Comparison of ENCODE assay signal across 1 cellular context in genomic region chr2:170716851-170717598, GRCh38.
TF ChIP-seq lines count a peak whose summit lies in the region.

No MANE protein-coding gene starts in this region.

TF ChIP-seq in HepG2, 621 proteins besides CTCF, POLR2A, EP300 and RAD21 (continued from another document and continues in another):
- TF ChIP-seq PPARG (CRISPR knock-in tag; conservative IDR thresholded peaks at IDR 0.05) (no peak), SAFB2 (CRISPR knock-in tag; IDR thresholded peaks at IDR 0.05; ENCODE audit: borderline replicate concordance, low read depth) (peak; percentile 98), GFI1 (CRISPR knock-in tag; IDR thresholded peaks at IDR 0.05; ENCODE audit: borderline replicate concordance) (peak; percentile 36; the same call in 1 of the 2 replicates), AHDC1 (CRISPR knock-in tag; IDR thresholded peaks at IDR 0.05; ENCODE audit: borderline replicate concordance) (no peak; the same call in none of the 2 replicates), ZNF256 (CRISPR knock-in tag; conservative IDR thresholded peaks at IDR 0.05) (peak; percentile 94; the same call in 1 of the 2 replicates), HNRNPK (IDR thresholded peaks at IDR 0.05; ENCODE audit: low read depth, low read length, poor library complexity, severe bottlenecking) (peak; percentile 46), ZMYM3 (CRISPR knock-in tag; IDR thresholded peaks at IDR 0.05) (peak; percentile 41; the same call in 1 of the 2 replicates), STAT6 (CRISPR knock-in tag; IDR thresholded peaks at IDR 0.05; ENCODE audit: borderline replicate concordance) (no peak), YEATS4 (CRISPR knock-in tag; IDR thresholded peaks at IDR 0.05; ENCODE audit: borderline replicate concordance) (peak; percentile 90), ZFP36L2 (CRISPR knock-in tag; IDR thresholded peaks at IDR 0.05) (no peak), ATF7-NPFF (CRISPR knock-in tag; IDR thresholded peaks at IDR 0.05; ENCODE audit: low read depth) (peak; percentile 76; the same call in 1 of the 2 replicates), ZNF556 (CRISPR knock-in tag; IDR thresholded peaks at IDR 0.05; ENCODE audit: borderline replicate concordance) (no peak; the same call in 1 of the 2 replicates), IRX3 (CRISPR knock-in tag; IDR thresholded peaks at IDR 0.05; ENCODE audit: borderline replicate concordance, low read depth) (no peak), MTA1 (CRISPR knock-in tag; IDR thresholded peaks at IDR 0.05; ENCODE audit: borderline replicate concordance) (peak; percentile 71; the same call in 1 of the 2 replicates), LCORL (IDR thresholded peaks at IDR 0.05) (no peak), LCORL (CRISPR knock-in tag; IDR thresholded peaks at IDR 0.05) (peak; percentile 86), SNAPC2 (CRISPR knock-in tag; IDR thresholded peaks at IDR 0.05) (no peak), RBM39 (IDR thresholded peaks at IDR 0.05; ENCODE audit: low read depth, low read length, poor library complexity, severe bottlenecking) (peak; percentile 89), ZNF672 (CRISPR knock-in tag; IDR thresholded peaks at IDR 0.05) (no peak), ZNF709 (CRISPR knock-in tag; IDR thresholded peaks at IDR 0.05) (peak; percentile 84; the same call in 1 of the 2 replicates), HDAC1 (CRISPR knock-in tag; IDR thresholded peaks at IDR 0.05) (peak; percentile 94), ZNF17 (CRISPR knock-in tag; IDR thresholded peaks at IDR 0.05) (peak; percentile 69; the same call in 1 of the 2 replicates), ZSCAN9 (CRISPR knock-in tag; IDR thresholded peaks at IDR 0.05; ENCODE audit: borderline replicate concordance) (peak; percentile 53; the same call in 1 of the 2 replicates), SNAI1 (CRISPR knock-in tag; IDR thresholded peaks at IDR 0.05; ENCODE audit: borderline replicate concordance) (no peak), ZNF101 (CRISPR knock-in tag; IDR thresholded peaks at IDR 0.05; ENCODE audit: borderline replicate concordance, low read depth) (no peak), IRF1 (CRISPR knock-in tag; IDR thresholded peaks at IDR 0.05; ENCODE audit: low read depth) (peak; percentile 87; the same call in 1 of the 2 replicates), DBP (CRISPR knock-in tag; IDR thresholded peaks at IDR 0.05; ENCODE audit: not compliant biosample characterization) (peak; percentile 12), ZNF7 (CRISPR knock-in tag; IDR thresholded peaks at IDR 0.05) (no peak), SSRP1 (CRISPR knock-in tag; IDR thresholded peaks at IDR 0.05) (peak; percentile 97), ZNF142 (CRISPR knock-in tag; IDR thresholded peaks at IDR 0.05) (peak; percentile 52; the same call in 1 of the 2 replicates), EEA1 (CRISPR knock-in tag; IDR thresholded peaks at IDR 0.05; ENCODE audit: borderline replicate concordance) (peak; percentile 90; the same call in 1 of the 2 replicates)
- TF ChIP-seq, protein P1, sequence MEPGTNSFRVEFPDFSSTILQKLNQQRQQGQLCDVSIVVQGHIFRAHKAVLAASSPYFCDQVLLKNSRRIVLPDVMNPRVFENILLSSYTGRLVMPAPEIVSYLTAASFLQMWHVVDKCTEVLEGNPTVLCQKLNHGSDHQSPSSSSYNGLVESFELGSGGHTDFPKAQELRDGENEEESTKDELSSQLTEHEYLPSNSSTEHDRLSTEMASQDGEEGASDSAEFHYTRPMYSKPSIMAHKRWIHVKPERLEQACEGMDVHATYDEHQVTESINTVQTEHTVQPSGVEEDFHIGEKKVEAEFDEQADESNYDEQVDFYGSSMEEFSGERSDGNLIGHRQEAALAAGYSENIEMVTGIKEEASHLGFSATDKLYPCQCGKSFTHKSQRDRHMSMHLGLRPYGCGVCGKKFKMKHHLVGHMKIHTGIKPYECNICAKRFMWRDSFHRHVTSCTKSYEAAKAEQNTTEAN (CRISPR knock-in tag; conservative IDR thresholded peaks at IDR 0.05): peak; percentile 93
- TF ChIP-seq, protein P2, sequence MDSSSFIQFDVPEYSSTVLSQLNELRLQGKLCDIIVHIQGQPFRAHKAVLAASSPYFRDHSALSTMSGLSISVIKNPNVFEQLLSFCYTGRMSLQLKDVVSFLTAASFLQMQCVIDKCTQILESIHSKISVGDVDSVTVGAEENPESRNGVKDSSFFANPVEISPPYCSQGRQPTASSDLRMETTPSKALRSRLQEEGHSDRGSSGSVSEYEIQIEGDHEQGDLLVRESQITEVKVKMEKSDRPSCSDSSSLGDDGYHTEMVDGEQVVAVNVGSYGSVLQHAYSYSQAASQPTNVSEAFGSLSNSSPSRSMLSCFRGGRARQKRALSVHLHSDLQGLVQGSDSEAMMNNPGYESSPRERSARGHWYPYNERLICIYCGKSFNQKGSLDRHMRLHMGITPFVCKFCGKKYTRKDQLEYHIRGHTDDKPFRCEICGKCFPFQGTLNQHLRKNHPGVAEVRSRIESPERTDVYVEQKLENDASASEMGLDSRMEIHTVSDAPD (CRISPR knock-in tag; IDR thresholded peaks at IDR 0.05): no peak
- TF ChIP-seq, protein P3, sequence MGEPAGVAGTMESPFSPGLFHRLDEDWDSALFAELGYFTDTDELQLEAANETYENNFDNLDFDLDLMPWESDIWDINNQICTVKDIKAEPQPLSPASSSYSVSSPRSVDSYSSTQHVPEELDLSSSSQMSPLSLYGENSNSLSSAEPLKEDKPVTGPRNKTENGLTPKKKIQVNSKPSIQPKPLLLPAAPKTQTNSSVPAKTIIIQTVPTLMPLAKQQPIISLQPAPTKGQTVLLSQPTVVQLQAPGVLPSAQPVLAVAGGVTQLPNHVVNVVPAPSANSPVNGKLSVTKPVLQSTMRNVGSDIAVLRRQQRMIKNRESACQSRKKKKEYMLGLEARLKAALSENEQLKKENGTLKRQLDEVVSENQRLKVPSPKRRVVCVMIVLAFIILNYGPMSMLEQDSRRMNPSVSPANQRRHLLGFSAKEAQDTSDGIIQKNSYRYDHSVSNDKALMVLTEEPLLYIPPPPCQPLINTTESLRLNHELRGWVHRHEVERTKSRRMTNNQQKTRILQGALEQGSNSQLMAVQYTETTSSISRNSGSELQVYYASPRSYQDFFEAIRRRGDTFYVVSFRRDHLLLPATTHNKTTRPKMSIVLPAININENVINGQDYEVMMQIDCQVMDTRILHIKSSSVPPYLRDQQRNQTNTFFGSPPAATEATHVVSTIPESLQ (CRISPR knock-in tag; conservative IDR thresholded peaks at IDR 0.05): no peak
- TF ChIP-seq, protein P4, sequence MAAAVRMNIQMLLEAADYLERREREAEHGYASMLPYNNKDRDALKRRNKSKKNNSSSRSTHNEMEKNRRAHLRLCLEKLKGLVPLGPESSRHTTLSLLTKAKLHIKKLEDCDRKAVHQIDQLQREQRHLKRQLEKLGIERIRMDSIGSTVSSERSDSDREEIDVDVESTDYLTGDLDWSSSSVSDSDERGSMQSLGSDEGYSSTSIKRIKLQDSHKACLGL (CRISPR knock-in tag; IDR thresholded peaks at IDR 0.05): peak; percentile 98
